ENCODE assay signal across 20 cellular contexts in genomic region chr15:70523634-70524033, GRCh38.
"Had no signal": no experiment of that assay in that cellular context is flagged by ENCODE, and none has a peak within 500 bp of the region (broad histone marks: within the 10 kb centered on the region; RNA-seq: fewer than 3 reads in every experiment).

No MANE protein-coding gene starts in this region.

- H3K27me3 Mint-ChIP-seq: activated naive CD8-positive, alpha-beta T cell; naive thymus-derived CD8-positive, alpha-beta T cell had no signal

- H3K4me1 ChIP-seq: prostate gland, uterus had no signal

- H3K27me3 ChIP-seq: right lobe of liver, uterus had no signal

- H3K9me3 Mint-ChIP-seq: immature natural killer cell; naive thymus-derived CD8-positive, alpha-beta T cell had no signal

- H3K9me3 ChIP-seq: prostate gland, right lobe of liver, thoracic aorta, uterus had no signal

- H3K4me3 ChIP-seq: lung, mucosa of descending colon, prostate gland, right lobe of liver, thoracic aorta, uterus had no signal

- H3K27ac ChIP-seq: prostate gland, right lobe of liver, thoracic aorta, uterus had no signal

- H3K27ac Mint-ChIP-seq: activated naive CD8-positive, alpha-beta T cell had no signal

- H3K4me3 Mint-ChIP-seq: activated naive CD8-positive, alpha-beta T cell; immature natural killer cell; naive thymus-derived CD8-positive, alpha-beta T cell had no signal

- H3K36me3 Mint-ChIP-seq: brain had no signal

- DNase-seq: activated CD4-positive, alpha-beta T cell treated with anti-CD3 and anti-CD28 coated beads for 4 hours; activated gamma-delta T cell; activated T-cell treated with anti-CD3 and anti-CD28 coated beads, Interleukin-2, amount 50 U/mL, for 1 hour; amygdala; cerebellar nuclear complex; dermis blood vessel endothelial cell; immature natural killer cell; left colon; mucosa of descending colon; naive thymus-derived CD8-positive, alpha-beta T cell; nucleus accumbens; stimulated activated naive CD8-positive, alpha-beta T cell treated with anti-CD3 and anti-CD28 coated beads, Interleukin-15, Interleukin-2, amounts not matched to agents 100 U/mL and 50 U/mL, for 24 hours; T1000; uterus had no signal

- ATAC-seq: left colon; mucosa of descending colon; naive thymus-derived CD8-positive, alpha-beta T cell; right lobe of liver; stimulated activated naive CD8-positive, alpha-beta T cell treated with anti-CD3 and anti-CD28 coated beads, Interleukin-15, Interleukin-2, amounts not matched to agents 100 U/mL and 50 U/mL, for 24 hours had no signal
